ENCODE assay signal across 19 cellular contexts in genomic region chr11:76786053-76787014, GRCh38. TPM values are rescaled to one million over a fixed set of nuclear protein-coding genes. Genes with fewer than 3 reads are reported as not detected.
DNase-seq lines count a peak whose midpoint lies in the region; ATAC-seq, FAIRE-seq and TF ChIP-seq lines count a peak whose summit lies in the region.
"Had no signal": no experiment of that assay in that cellular context is flagged by ENCODE, and none has a peak within 500 bp of the region (broad histone marks: within the 10 kb centered on the region; RNA-seq: fewer than 3 reads in every experiment).

No MANE protein-coding gene starts in this region.

- DNase-seq in SK-N-SH (no peak), H1 (ENCODE audit: low read depth in 1 of 2, low spot score in 2 of 2) (no peak), nephron progenitor cell (no peak), uterus (no peak), NCI-H524 (lab: John Stamatoyannopoulos, UW) (no peak)
- DNase-seq: activated CD4-positive, alpha-beta memory T cell treated with anti-CD3 and anti-CD28 coated beads for 36 hours; anterior cingulate cortex; dermis blood vessel endothelial cell; mucosa of descending colon; NCI-H2171; NK-92 treated with Interleukin-12 subunit alpha and Interleukin-12 subunit beta, amount 100 ng/mL, for 24 hours; SIG-M5 had no signal

- peak overlapping the region; percentile 28; the same call in 1 of the 2 replicates for H2BK5ac ChIP-seq in H1 (ENCODE audit: low read depth, low read length)

- no peak overlapping the region for H3K4ac ChIP-seq in H1 (replicated peaks; ENCODE audit: insufficient read length, low read depth, low read length)

- H3K18ac ChIP-seq in H1 (ENCODE audit: extremely low read depth, low read length) = peak overlapping the region; percentile 51; the same call in 1 of the 2 replicates

- no peaks in the 10 kb centered on the region for H3F3A ChIP-seq in SK-N-SH (replicated peaks; ENCODE audit: insufficient read depth)

- peaks cover 7% of the 10 kb centered on the region for H3K27me3 Mint-ChIP-seq in nephron progenitor cell (ENCODE audit: low read depth, poor library complexity)
- H3K27me3 Mint-ChIP-seq: progenitor cell of endocrine pancreas had no signal

- H2BK15ac ChIP-seq in H1 (ENCODE audit: low read length) = 0 out of 2 replicates have a peak overlapping the region, but pooled peaks have one; percentile 88

- ATAC-seq in SK-N-SH treated with all-trans-retinoic acid at 6 μM for 48 hours (no peak), HG02938 (IDR thresholded peaks at IDR 0.05; ENCODE audit: unreplicated experiment) (no peak), HG03196 (IDR thresholded peaks at IDR 0.05; ENCODE audit: unreplicated experiment) (no peak)
- ATAC-seq: mucosa of descending colon had no signal

- peak overlapping the region; percentile 45; the same call in 1 of the 2 replicates for H2AK5ac ChIP-seq in H1 (ENCODE audit: low read depth, low read length)

- peaks cover 68% of the 10 kb centered on the region for H3K4me1 Mint-ChIP-seq in nephron progenitor cell

- H3K79me2 ChIP-seq in SK-N-SH (ENCODE audit: insufficient read depth) (peaks cover 75% of the 10 kb centered on the region), H1 (ENCODE audit: control insufficient read depth in 1 of 2, insufficient read depth in 2 of 2, low read length in 2 of 2) (peaks cover 34 to 74% of the 10 kb centered on the region in 2 experiments)

- peak overlapping the region; percentile 82 for H3K4me3 Mint-ChIP-seq in nephron progenitor cell
- H3K4me3 Mint-ChIP-seq: activated CD4-positive, alpha-beta memory T cell treated with anti-CD3 and anti-CD28 coated beads for 36 hours had no signal

- H4K8ac ChIP-seq in H1 (ENCODE audit: extremely low read depth, insufficient read depth, low read length) = no peak overlapping the region

- no peak overlapping the region for H3K27ac Mint-ChIP-seq in nephron progenitor cell
- H3K27ac Mint-ChIP-seq: activated CD4-positive, alpha-beta memory T cell treated with anti-CD3 and anti-CD28 coated beads for 36 hours; activated T-helper 2 cell treated with anti-CD3 and anti-CD28 coated beads, Interferon-gamma antibody, Interleukin-2, Interleukin-4, amounts not matched to agents 10 μg/mL and 5 μg/mL and 100 μg/mL, durations not matched to agents 14 hours and 24 hours and 36 hours; CD8-positive, alpha-beta memory T cell had no signal

- H3K23ac ChIP-seq in H1 (ENCODE audit: insufficient read length) = no peak overlapping the region

- no peaks in the 10 kb centered on the region for H3K36me3 ChIP-seq in SK-N-SH (replicated peaks in 1 of 2; ENCODE audit: control insufficient read depth in 1 of 2, insufficient read depth in 2 of 2, low read length in 1 of 2)
- H3K36me3 ChIP-seq in H1 (ENCODE audit: control insufficient read depth in 2 of 4, insufficient read depth in 4 of 4, low read length in 3 of 4) = no peaks in the 10 kb centered on the region; a peak in 1 of 8 replicates
- no peaks in the 10 kb centered on the region for H3K36me3 ChIP-seq in uterus
- H3K36me3 ChIP-seq: thoracic aorta had no signal

- H3K4me2 ChIP-seq in SK-N-SH (no peak overlapping the region), H1 (ENCODE audit: insufficient read depth in 1 of 2, low read depth in 2 of 2, low read length in 2 of 2) (peak overlapping the region; percentile 90 to 95; a peak in 2 of 4 replicates)

- H3K4me3 ChIP-seq in SK-N-SH (ENCODE audit: low read depth in 2 of 2, low read length in 1 of 2) = no peak overlapping the region
- peak overlapping the region in 1 of 4 experiments; percentile 87; a peak in 1 of 8 replicates for H3K4me3 ChIP-seq in H1 (ENCODE audit: extremely low read depth in 1 of 4, insufficient read depth in 2 of 4, low read depth in 3 of 4, low read length in 4 of 4)
- H3K4me3 ChIP-seq in uterus = no peak overlapping the region
- H3K4me3 ChIP-seq: mucosa of descending colon had no signal

- no peak for TF ChIP-seq CTCF in SK-N-SH (IDR thresholded peaks at IDR 0.05)
- no peak for TF ChIP-seq CTCF in H1 (IDR thresholded peaks at IDR 0.05; ENCODE audit: control extremely low read depth in 1 of 3, insufficient read depth in 1 of 3, low read depth in 1 of 3, low read length in 3 of 3)
- TF ChIP-seq CTCF in nephron progenitor cell (IDR thresholded peaks at IDR 0.05) = no peak
- no peak for TF ChIP-seq CTCF in uterus (IDR thresholded peaks at IDR 0.05)

- H2BK120ac ChIP-seq in H1 (replicated peaks; ENCODE audit: low read depth, low read length) = no peak overlapping the region

- no peak overlapping the region for H3K56ac ChIP-seq in H1 (replicated peaks; ENCODE audit: insufficient read length, low read depth, low read length)

- H3K27ac ChIP-seq in SK-N-SH (ENCODE audit: low read depth in 2 of 2, low read length in 1 of 2) (peak overlapping the region in 1 of 2 experiments; percentile 36; a peak in 1 of 4 replicates), H1 (ENCODE audit: low read depth, low read length) (no peak overlapping the region), uterus (peak overlapping the region; percentile 63 to 93)

- TF ChIP-seq EP300 in SK-N-SH (IDR thresholded peaks at IDR 0.05; ENCODE audit: borderline replicate concordance in 1 of 2, low read depth in 1 of 2, low read length in 1 of 2) (no peak), H1 (IDR thresholded peaks at IDR 0.05; ENCODE audit: borderline replicate concordance in 1 of 2, low read depth in 2 of 2, low read length in 2 of 2) (no peak)

- H2BK12ac ChIP-seq in H1 (ENCODE audit: low read depth, low read length) = peak overlapping the region; percentile 54; the same call in 1 of the 2 replicates

- no peak overlapping the region for H4K5ac ChIP-seq in H1 (ENCODE audit: insufficient read length, low read depth, low read length)

- H3K14ac ChIP-seq in H1 (ENCODE audit: insufficient read length) = no peak overlapping the region

- H2AFZ ChIP-seq in SK-N-SH (ENCODE audit: low read depth) (no peak overlapping the region), H1 (ENCODE audit: low read length) (no peak overlapping the region)

- H3K4me1 ChIP-seq in SK-N-SH (ENCODE audit: control insufficient read depth in 1 of 2, insufficient read depth in 2 of 2, low read depth in 1 of 2, low read length in 1 of 2) (peaks cover 17 to 61% of the 10 kb centered on the region in 2 experiments; a peak in 3 of 4 replicates), H1 (replicated peaks in 1 of 4; ENCODE audit: control insufficient read depth in 3 of 4, insufficient read depth in 4 of 4, low read length in 3 of 4) (peaks cover 20 to 35% (median 29%) of the 10 kb centered on the region in 4 experiments), uterus (peaks cover 0 to 4% of the 10 kb centered on the region in 2 donors)

- no peak for TF ChIP-seq POLR2A in H1 (IDR thresholded peaks at IDR 0.05; ENCODE audit: control extremely low read depth in 1 of 2, low read depth in 2 of 2, low read length in 2 of 2)
- TF ChIP-seq POLR2A in uterus (IDR thresholded peaks at IDR 0.05) = no peak

- WGBS in SK-N-SH (ENCODE audit: low lambda C conversion rate) = 82% methylated on average over 9 of the region's 10 CpGs
- 78% methylated on average over 10 of the region's 10 CpGs; no CpG with 5 or more reads in 1 of the 2 experiments for WGBS in H1 (ENCODE audit: extremely low coverage in 1 of 2, insufficient coverage in 1 of 2, insufficient read length in 1 of 2, insufficient replicate concordance in 2 of 2, low coverage in 1 of 2, low lambda C conversion rate in 2 of 2, missing lambda C conversion rate in 1 of 2), 2 experiments

- H3K79me1 ChIP-seq in H1 (ENCODE audit: low read depth, low read length) = peaks cover 24% of the 10 kb centered on the region

- H3K9me3 ChIP-seq in SK-N-SH = no peaks in the 10 kb centered on the region
- peaks cover 2 to 4% of the 10 kb centered on the region in 2 experiments; a peak in 1 of 4 replicates for H3K9me3 ChIP-seq in H1 (ENCODE audit: insufficient read depth in 2 of 2, low read depth in 1 of 2, low read length in 1 of 2)
- H3K9me3 ChIP-seq in uterus = no peaks in the 10 kb centered on the region
- H3K9me3 ChIP-seq: mucosa of descending colon, thoracic aorta had no signal

- H3K9me3 Mint-ChIP-seq in nephron progenitor cell = peaks cover 13% of the 10 kb centered on the region
- H3K9me3 Mint-ChIP-seq: activated CD4-positive, alpha-beta memory T cell treated with anti-CD3 and anti-CD28 coated beads for 36 hours; activated T-helper 2 cell treated with anti-CD3 and anti-CD28 coated beads, Interferon-gamma antibody, Interleukin-2, Interleukin-4, amounts not matched to agents 10 μg/mL and 5 μg/mL and 100 μg/mL, durations not matched to agents 14 hours and 24 hours and 36 hours; CD8-positive, alpha-beta memory T cell had no signal

- intact Hi-C loops in uterus (cut with DNase I; ENCODE audit: low total_unique reads) = no loop called here

- peaks cover 69% of the 10 kb centered on the region for H4K20me1 ChIP-seq in SK-N-SH (ENCODE audit: insufficient read depth)
- H4K20me1 ChIP-seq in H1 (replicated peaks in 1 of 2; ENCODE audit: control insufficient read depth in 1 of 2, insufficient read depth in 2 of 2, low read length in 2 of 2) = peaks cover 18 to 33% of the 10 kb centered on the region in 2 experiments

- H3K27me3 ChIP-seq in SK-N-SH (ENCODE audit: insufficient read depth) (no peaks in the 10 kb centered on the region), H1 (replicated peaks in 1 of 4; ENCODE audit: control insufficient read depth in 3 of 4, extremely low read depth in 1 of 4, insufficient read depth in 3 of 4, low read length in 3 of 4) (no peaks in the 10 kb centered on the region), uterus (no peaks in the 10 kb centered on the region)

- H2BK20ac ChIP-seq in H1 (ENCODE audit: low read length) = no peak overlapping the region

- POLR2A ChIA-PET in SK-N-SH (lab: Yijun Ruan, JAX) = no interaction called here
- POLR2A ChIA-PET in H1 (lab: Charles Lee; ENCODE audit: partially characterized antibody) = interaction anchor here (0.7 to 2.3 kb wide), 3 partner anchors 8 to 26 kb away, joined by 3 to 12 read pairs (median 3); no protein-coding TSS in a partner anchor

- CTCF ChIA-PET in SK-N-SH (lab: Yijun Ruan, JAX) (interaction anchor here (2.3 to 5.2 kb wide), 4 partner anchors 12 to 133 kb away, joined by 7 to 38 read pairs (median 12); no protein-coding TSS in a partner anchor), H1 (lab: Charles Lee; ENCODE audit: partially characterized antibody) (interaction anchor here (0.9 to 3.8 kb wide), 7 partner anchors 13 to 65 kb away, joined by 3 to 33 read pairs (median 5); no protein-coding TSS in a partner anchor)

- H3K9me2 ChIP-seq in SK-N-SH = no peaks in the 10 kb centered on the region

- FAIRE-seq in H1 (lab: Jason Lieb, UNC) = no peak

- H4K91ac ChIP-seq in H1 (replicated peaks; ENCODE audit: insufficient read length, low read length) = peak overlapping the region; percentile 27

- peaks cover 10% of the 10 kb centered on the region for H3K23me2 ChIP-seq in H1 (ENCODE audit: low read depth, low read length)

- no peak overlapping the region for H3K9ac ChIP-seq in SK-N-SH
- H3K9ac ChIP-seq in H1 (replicated peaks in 1 of 4; ENCODE audit: extremely low read depth in 1 of 4, low read depth in 3 of 4, low read length in 3 of 4) = no peak overlapping the region; a peak in 1 of 7 replicates

- peaks cover 21% of the 10 kb centered on the region for H3K36me3 Mint-ChIP-seq in nephron progenitor cell (ENCODE audit: low read depth)
- H3K36me3 Mint-ChIP-seq: activated CD4-positive, alpha-beta memory T cell treated with anti-CD3 and anti-CD28 coated beads for 36 hours had no signal

- TF ChIP-seq RAD21 in SK-N-SH (IDR thresholded peaks at IDR 0.05; ENCODE audit: low read length) (no peak), H1 (IDR thresholded peaks at IDR 0.05 in 1 of 2, conservative IDR thresholded peaks at IDR 0.05 in 1 of 2; ENCODE audit: low read depth in 2 of 2, low read length in 2 of 2) (no peak)

RNA-seq across cellular contexts. Expression of gene TSKU, which starts 3.2 kb away (rescaled TPM):
- polyA plus RNA-seq in SK-N-SH (2012; rRNA removed) (18.3 and 20.7 TPM in 2 replicates), H1 (2011; rRNA removed) (28.4 and 40.7 TPM in 2 replicates)
- 8.1 and 14.3 TPM in 2 replicates for polyA plus RNA-seq in SK-N-SH (2012; cell fraction: cytosol; rRNA removed)
- polyA plus RNA-seq in SK-N-SH (2012; cell fraction: nucleus; rRNA removed) = 8.7 TPM in 2 replicates
- 22.8 TPM in 2 replicates for total RNA-seq in H1 (2021; fragmentation: NEBNext Ultra II Directional; extraction: Animal tissue kit (Norgen Biotek cat#: 25700))
- 18.1 TPM for polyA plus RNA-seq in H1 (2011; cell fraction: cytosol; rRNA removed)
- 34.2 TPM for polyA plus RNA-seq in H1 (2011; cell fraction: nucleus; rRNA removed)
- 15.8 to 27.1 TPM (median 20.7 TPM) in 4 replicates for polyA plus RNA-seq in H1 (2012, experiment 1 of 2)
- polyA plus RNA-seq in H1 (2012, experiment 2 of 2) = 22.0 TPM
- polyA plus RNA-seq in H1 (2013, experiment 1 of 2) = 21.4 TPM
- polyA plus RNA-seq in H1 (2013, experiment 2 of 2) = 23.8 TPM
- polyA minus RNA-seq in H1 (2011; rRNA and poly(A)+ RNA removed) = 21.7 and 33.3 TPM in 2 replicates
- polyA minus RNA-seq in H1 (2011; cell fraction: cytosol; rRNA and poly(A)+ RNA removed) = 17.2 TPM
- polyA minus RNA-seq in H1 (2011; cell fraction: nucleus; rRNA and poly(A)+ RNA removed) = 27.5 TPM
- 100 to 1,000 TPM in 1 of 4 donors, 10 to 100 TPM in 3; 19.4 to 108 (median 27.4) TPM for total RNA-seq in uterus
- polyA plus RNA-seq: CD8-positive, alpha-beta memory T cell had no signal
